In the genomic region with DNA sequence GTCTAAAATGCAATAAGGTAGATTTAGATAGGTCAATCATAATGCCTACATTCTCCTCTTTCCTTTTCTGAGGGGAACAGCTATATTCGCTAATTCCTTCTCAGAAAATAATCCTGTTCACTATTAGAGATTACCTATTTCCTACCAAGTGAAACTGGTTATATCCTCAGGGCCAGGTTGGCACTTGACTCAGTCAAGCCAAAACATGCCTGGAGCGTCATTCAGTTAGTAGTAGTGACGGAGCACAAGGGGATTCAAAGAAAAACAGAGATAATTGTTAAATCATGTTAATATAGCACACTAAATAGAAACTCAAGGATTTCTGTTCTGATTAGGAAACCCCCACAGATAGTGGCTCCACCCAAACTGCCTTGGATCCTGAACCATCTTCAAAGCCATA, we compare ENCODE assay signal across 16 cellular contexts.
DNase-seq lines count a peak whose midpoint lies in the region; ATAC-seq and TF ChIP-seq lines count a peak whose summit lies in the region.
"Had no signal": no experiment of that assay in that cellular context is flagged by ENCODE, and none has a peak within 500 bp of the region (broad histone marks: within the 10 kb centered on the region; RNA-seq: fewer than 3 reads in every experiment).

No MANE protein-coding gene starts in this region.

- H3K4me1 Mint-ChIP-seq in MCF 10A (ENCODE audit: insufficient read depth, unreplicated experiment): no peaks in the 10 kb centered on the region
- no peaks in the 10 kb centered on the region for H3K4me1 Mint-ChIP-seq in activated naive CD4-positive, alpha-beta T cell treated with anti-CD3 and anti-CD28 coated beads, Interleukin-2, amount 10 ng/mL, durations not matched to agents 7 days and 5 days
- H3K4me1 Mint-ChIP-seq: CD4-positive, CD25-positive, alpha-beta regulatory T cell had no signal

- H3K27ac ChIP-seq in breast epithelium (no peak overlapping the region), RWPE2 (ENCODE audit: poor library complexity, severe bottlenecking) (no peak overlapping the region), foreskin keratinocyte (peak overlapping the region; percentile 75)
- H3K27ac ChIP-seq: BLaER1 treated with 17β-estradiol and CSF1 and Interleukin-3, amounts not matched to agents 10 nM and 100 nM; GM23248; HL-60 had no signal

- no peak overlapping the region for H3K27ac Mint-ChIP-seq in MCF 10A (ENCODE audit: low read depth, unreplicated experiment)
- H3K27ac Mint-ChIP-seq in activated naive CD4-positive, alpha-beta T cell treated with anti-CD3 and anti-CD28 coated beads, Interleukin-2, amount 10 ng/mL, durations not matched to agents 7 days and 5 days: no peak overlapping the region
- H3K27ac Mint-ChIP-seq: CD4-positive, CD25-positive, alpha-beta regulatory T cell had no signal

- H3K36me3 Mint-ChIP-seq in MCF 10A (ENCODE audit: insufficient read depth, unreplicated experiment): no peaks in the 10 kb centered on the region
- H3K36me3 Mint-ChIP-seq in activated naive CD4-positive, alpha-beta T cell treated with anti-CD3 and anti-CD28 coated beads, Interleukin-2, amount 10 ng/mL, durations not matched to agents 7 days and 5 days: no peaks in the 10 kb centered on the region
- H3K36me3 Mint-ChIP-seq: CD4-positive, CD25-positive, alpha-beta regulatory T cell had no signal

- no peak for TF ChIP-seq CTCF in MCF 10A (IDR thresholded peaks at IDR 0.05; ENCODE audit: unreplicated experiment)
- no peak for TF ChIP-seq CTCF in breast epithelium (IDR thresholded peaks at IDR 0.05)
- no peak for TF ChIP-seq CTCF in RWPE2 (IDR thresholded peaks at IDR 0.05; ENCODE audit: poor library complexity, severe bottlenecking)
- no peak for TF ChIP-seq CTCF in foreskin keratinocyte (conservative IDR thresholded peaks at IDR 0.05)

- no TSS peak for BruUV-seq in MCF 10A (replicated peaks; lab: Mats Ljungman, UMichigan)

- H3K36me3 ChIP-seq in breast epithelium: no peaks in the 10 kb centered on the region
- no peaks in the 10 kb centered on the region for H3K36me3 ChIP-seq in RWPE2 (ENCODE audit: low read depth)
- H3K36me3 ChIP-seq: BLaER1 treated with 17β-estradiol and CSF1 and Interleukin-3, amounts not matched to agents 10 nM and 100 nM had no signal

- no peak for TF ChIP-seq POLR2A in breast epithelium (IDR thresholded peaks at IDR 0.05)

- H3K9me3 ChIP-seq in breast epithelium (no peaks in the 10 kb centered on the region), RWPE2 (ENCODE audit: severe bottlenecking) (no peaks in the 10 kb centered on the region)
- H3K9me3 ChIP-seq: BLaER1 treated with 17β-estradiol and CSF1 and Interleukin-3, amounts not matched to agents 10 nM and 100 nM had no signal

- H3K4me1 ChIP-seq in breast epithelium (no peaks in the 10 kb centered on the region), RWPE2 (ENCODE audit: insufficient read depth, poor library complexity, severe bottlenecking) (no peaks in the 10 kb centered on the region), foreskin keratinocyte (no peaks in the 10 kb centered on the region)
- H3K4me1 ChIP-seq: BLaER1 treated with 17β-estradiol and CSF1 and Interleukin-3, amounts not matched to agents 10 nM and 100 nM had no signal

- DNase-seq in MCF 10A (ENCODE audit: unreplicated experiment) (peak; percentile 1), breast epithelium (ENCODE audit: low spot score in 2 of 2) (no peak), RWPE2 (ENCODE audit: low spot score) (no peak), foreskin keratinocyte (peak; percentile 54 to 69), activated gamma-delta T cell treated with Interleukin-2 at 50 U/mL for 16 hours (no peak), amniotic stem cell (lab: John Stamatoyannopoulos, UW) (no peak)
- DNase-seq in activated naive CD4-positive, alpha-beta T cell treated with anti-CD3 and anti-CD28 coated beads, Interleukin-2, amount 10 ng/mL, durations not matched to agents 7 days and 5 days: no peak
- DNase-seq: ACHN; Calu3; CD4-positive, CD25-positive, alpha-beta regulatory T cell; DMS 273 treated with DMSO at 0.1 percent for 48 hours; GM23248; H7 had no signal

- no peaks in the 10 kb centered on the region for H3K27me3 ChIP-seq in breast epithelium
- H3K27me3 ChIP-seq in RWPE2 (ENCODE audit: insufficient read depth, poor library complexity, severe bottlenecking): no peaks in the 10 kb centered on the region
- no peaks in the 10 kb centered on the region for H3K27me3 ChIP-seq in foreskin keratinocyte
- H3K27me3 ChIP-seq: BLaER1 treated with 17β-estradiol and CSF1 and Interleukin-3, amounts not matched to agents 10 nM and 100 nM had no signal

- H3K4me3 ChIP-seq in breast epithelium (no peak overlapping the region), RWPE2 (ENCODE audit: severe bottlenecking) (no peak overlapping the region)
- H3K4me3 ChIP-seq: BLaER1 treated with 17β-estradiol and CSF1 and Interleukin-3, amounts not matched to agents 10 nM and 100 nM; GM12878; GM23248 had no signal

- H3K9me3 Mint-ChIP-seq in MCF 10A (ENCODE audit: unreplicated experiment): peaks cover 3% of the 10 kb centered on the region
- peaks cover 14% of the 10 kb centered on the region for H3K9me3 Mint-ChIP-seq in activated naive CD4-positive, alpha-beta T cell treated with anti-CD3 and anti-CD28 coated beads, Interleukin-2, amount 10 ng/mL, durations not matched to agents 7 days and 5 days

- peaks cover 8% of the 10 kb centered on the region for H3K27me3 Mint-ChIP-seq in MCF 10A (ENCODE audit: insufficient read depth, unreplicated experiment)
- H3K27me3 Mint-ChIP-seq in activated naive CD4-positive, alpha-beta T cell treated with anti-CD3 and anti-CD28 coated beads, Interleukin-2, amount 10 ng/mL, durations not matched to agents 7 days and 5 days: no peaks in the 10 kb centered on the region
- H3K27me3 Mint-ChIP-seq: CD4-positive, CD25-positive, alpha-beta regulatory T cell had no signal

- CTCF ChIA-PET in MCF 10A (lab: Yijun Ruan, JAX): no interaction called here
- CTCF ChIA-PET in activated naive CD4-positive, alpha-beta T cell treated with anti-CD3 and anti-CD28 coated beads, Interleukin-2, amount 10 ng/mL, durations not matched to agents 7 days and 5 days (lab: Charles Lee): no interaction called here

- ATAC-seq in RWPE2 (ENCODE audit: low read depth) (0 out of 3 replicates have a peak, but pooled peaks have one; percentile 38), foreskin keratinocyte (peak; percentile 82)
- ATAC-seq: GM12878 had no signal

- intact Hi-C loops in MCF 10A (cut with micrococcal nuclease): no loop called here
- intact Hi-C loops in breast epithelium (cut with DNase I; ENCODE audit: low total_unique reads): no loop called here

- H3K4me3 Mint-ChIP-seq in MCF 10A (ENCODE audit: unreplicated experiment): no peak overlapping the region
- H3K4me3 Mint-ChIP-seq in activated naive CD4-positive, alpha-beta T cell treated with anti-CD3 and anti-CD28 coated beads, Interleukin-2, amount 10 ng/mL, durations not matched to agents 7 days and 5 days: no peak overlapping the region
- H3K4me3 Mint-ChIP-seq: CD4-positive, CD25-positive, alpha-beta regulatory T cell had no signal

- POLR2A ChIA-PET in MCF 10A (lab: Yijun Ruan, JAX): no interaction called here

Comparison
In these comparisons a context has a peak if more than half of its experiments do, and no peak if none do; other contexts are left out.
1. DNase-seq: peak in MCF 10A (single experiment) and foreskin keratinocyte (2 of 2); none in breast epithelium (0 of 2), RWPE2 (single experiment), activated gamma-delta T cell treated with Interleukin-2 at 50 U/mL for 16 hours (single experiment), activated naive CD4-positive, alpha-beta T cell treated with anti-CD3 and anti-CD28 coated beads, Interleukin-2, amount 10 ng/mL, durations not matched to agents 7 days and 5 days (single experiment) and amniotic stem cell (single experiment).